8 cellular contexts compared by ENCODE assay signal in the genomic region with DNA sequence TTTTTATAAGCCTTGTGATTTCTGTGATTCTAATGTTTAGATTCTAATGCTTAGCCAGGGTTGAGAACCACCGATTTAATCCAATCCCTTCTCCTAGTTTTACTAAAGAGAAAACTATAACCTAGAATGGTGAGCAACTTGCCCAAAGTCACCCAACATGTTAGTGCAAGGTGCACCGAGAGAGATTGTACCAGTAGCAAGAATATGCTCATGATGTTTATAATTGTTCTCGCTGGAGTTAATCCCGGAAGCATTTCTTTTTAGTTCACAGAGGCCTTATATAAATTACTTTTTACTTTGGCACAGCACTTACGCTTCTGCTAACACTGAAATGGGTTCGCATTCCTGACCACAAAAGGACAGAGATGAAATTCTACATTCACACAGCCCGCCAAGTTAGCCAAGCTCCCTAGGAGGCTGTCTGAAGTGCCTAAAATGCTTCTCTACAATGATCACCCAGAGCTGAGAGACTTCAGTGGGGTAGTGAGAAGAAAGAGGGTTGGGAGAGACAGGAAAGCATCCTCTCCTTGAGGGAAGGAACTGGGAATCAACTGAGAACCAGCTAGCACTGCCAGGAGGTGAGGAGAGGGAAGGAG. TPM values are rescaled to one million over a fixed set of nuclear protein-coding genes. Genes with fewer than 3 reads are reported as not detected.
A peak's percentile ranks its signal among the peaks of the same experiment; 100 is the strongest.
DNase-seq lines count a peak whose midpoint lies in the region; ATAC-seq and TF ChIP-seq lines count a peak whose summit lies in the region.

No MANE protein-coding gene starts in this region.

- peaks cover 12 to 34% (median 32%) of the 10 kb centered on the region in 4 donors for H3K4me1 Mint-ChIP-seq in naive thymus-derived CD8-positive, alpha-beta T cell

- DNase-seq in BE2C (no peak), choroid plexus epithelial cell (ENCODE audit: low read depth) (peak; percentile 37), H4 (ENCODE audit: low spot score) (no peak), OCI-M1 (lab: John Stamatoyannopoulos, UW) (no peak)
- DNase-seq in Jurkat, Clone E6-1 (ENCODE audit: low read depth, low spot score): no peak
- DNase-seq in naive thymus-derived CD8-positive, alpha-beta T cell: no peak

- no peaks in the 10 kb centered on the region for H3K9me3 ChIP-seq in BE2C

- peaks cover 3% of the 10 kb centered on the region; the same call in 1 of the 2 replicates for H3K4me1 ChIP-seq in BE2C

- H3K27ac Mint-ChIP-seq in naive thymus-derived CD8-positive, alpha-beta T cell: peak overlapping the region; percentile 93 to 99 (median 96)

- POLR2A ChIA-PET in naive thymus-derived CD8-positive, alpha-beta T cell (lab: Charles Lee): interaction anchor here (0.9 to 2.2 kb wide), 9 partner anchors 10 to 259 kb away, joined by 3 to 19 read pairs (median 7); partner anchors contain the start of genes CD63, GDF11, ORMDL2 and PYM1

- TF ChIP-seq CTCF in BE2C (IDR thresholded peaks at IDR 0.05; ENCODE audit: low read depth, low read length) (no peak), choroid plexus epithelial cell (conservative IDR thresholded peaks at IDR 0.05; ENCODE audit: low read depth, low read length) (no peak)

- peaks cover 0 to 8% (median 0%) of the 10 kb centered on the region in 5 donors for H3K27me3 Mint-ChIP-seq in naive thymus-derived CD8-positive, alpha-beta T cell

- peak overlapping the region; percentile 96 for H3K4me3 ChIP-seq in BE2C (ENCODE audit: low read depth, low read length)
- peak overlapping the region; percentile 94 for H3K4me3 ChIP-seq in Jurkat, Clone E6-1 (ENCODE audit: low read length)
- H3K4me3 ChIP-seq in choroid plexus epithelial cell (ENCODE audit: low read depth, low read length): peak overlapping the region; percentile 78

- H3K9me3 Mint-ChIP-seq in naive thymus-derived CD8-positive, alpha-beta T cell: peaks cover 0 to 3% (median 0%) of the 10 kb centered on the region in 9 donors

- H3K36me3 Mint-ChIP-seq in naive thymus-derived CD8-positive, alpha-beta T cell: peaks cover 0 to 3% (median 0%) of the 10 kb centered on the region in 3 donors

- no peaks in the 10 kb centered on the region for H3K36me3 ChIP-seq in BE2C

- peak overlapping the region; percentile 86 to 97 (median 90) for H3K4me3 Mint-ChIP-seq in naive thymus-derived CD8-positive, alpha-beta T cell

- no peak for ATAC-seq in naive thymus-derived CD8-positive, alpha-beta T cell
- ATAC-seq in HG02610 (IDR thresholded peaks at IDR 0.05; ENCODE audit: unreplicated experiment) (no peak), GM19395 (IDR thresholded peaks at IDR 0.05; ENCODE audit: unreplicated experiment) (no peak)

- H3K27me3 ChIP-seq in BE2C: peaks cover 24% of the 10 kb centered on the region

RNA-seq across cellular contexts. Expression of gene BLOC1S1, which starts 0.6 kb away (rescaled TPM):
- polyA plus RNA-seq in BE2C (2012; ENCODE audit: insufficient read depth, insufficient read length, low read depth): 146 TPM
- polyA plus RNA-seq in Jurkat, Clone E6-1 (2012; ENCODE audit: insufficient read depth, insufficient read length): 218 TPM
- total RNA-seq in naive thymus-derived CD8-positive, alpha-beta T cell: 10 to 100 TPM; 62.9 to 65.7 TPM
- polyA plus RNA-seq in naive thymus-derived CD8-positive, alpha-beta T cell: 100 to 1,000 TPM in 2 of 3 donors, 10 to 100 TPM in 1; 84.3 to 133 (median 117) TPM
- 116 and 160 TPM in 2 replicates for total RNA-seq in H4 (2014; rRNA removed; shearing (Covaris generic))

RNA-seq across cellular contexts. Expression of gene RDH5, which starts 4.9 kb away (rescaled TPM):
- polyA plus RNA-seq in BE2C (2012; ENCODE audit: insufficient read depth, insufficient read length, low read depth): 2.2 TPM
- polyA plus RNA-seq in Jurkat, Clone E6-1 (2012; ENCODE audit: insufficient read depth, insufficient read length): 4.6 TPM
- total RNA-seq in naive thymus-derived CD8-positive, alpha-beta T cell: 10 to 100 TPM; 28.8 to 30.4 TPM
- 1 to 10 TPM in 2 of 3 donors, not detected in 1; 1.0 to 1.4 TPM for polyA plus RNA-seq in naive thymus-derived CD8-positive, alpha-beta T cell
- total RNA-seq in H4 (2014; rRNA removed; shearing (Covaris generic)): 0.49 and 0.81 TPM in 2 replicates

RNA-seq across cellular contexts. Expression of gene ITGA7, which starts 7.6 kb away (rescaled TPM):
- 3.1 TPM for polyA plus RNA-seq in BE2C (2012; ENCODE audit: insufficient read depth, insufficient read length, low read depth)
- polyA plus RNA-seq in Jurkat, Clone E6-1 (2012; ENCODE audit: insufficient read depth, insufficient read length): 6.4 TPM
- total RNA-seq in naive thymus-derived CD8-positive, alpha-beta T cell: 1 to 10 TPM; 5.2 to 7.0 TPM
- polyA plus RNA-seq in naive thymus-derived CD8-positive, alpha-beta T cell: 1 to 10 TPM in 2 of 3 donors, not detected in 1; 1.5 to 1.7 TPM
- total RNA-seq in H4 (2014; rRNA removed; shearing (Covaris generic)): 0.88 and 1.2 TPM in 2 replicates

RNA-seq across cellular contexts. Expression of gene CD63, which starts 13.5 kb away (rescaled TPM):
- polyA plus RNA-seq in BE2C (2012; ENCODE audit: insufficient read depth, insufficient read length, low read depth): 1,347 TPM
- 177 TPM for polyA plus RNA-seq in Jurkat, Clone E6-1 (2012; ENCODE audit: insufficient read depth, insufficient read length)
- total RNA-seq in naive thymus-derived CD8-positive, alpha-beta T cell: 10 to 100 TPM; 41.0 to 46.5 TPM
- polyA plus RNA-seq in naive thymus-derived CD8-positive, alpha-beta T cell: 100 to 1,000 TPM; 119 to 412 (median 135) TPM
- total RNA-seq in H4 (2014; rRNA removed; shearing (Covaris generic)): 1,118 and 1,197 TPM in 2 replicates

RNA-seq across cellular contexts. Expression of gene GDF11, which starts 27.7 kb away (rescaled TPM):
- 111 TPM for polyA plus RNA-seq in BE2C (2012; ENCODE audit: insufficient read depth, insufficient read length, low read depth)
- polyA plus RNA-seq in Jurkat, Clone E6-1 (2012; ENCODE audit: insufficient read depth, insufficient read length): 9.4 TPM
- 1 to 10 TPM; 5.8 to 7.7 TPM for total RNA-seq in naive thymus-derived CD8-positive, alpha-beta T cell
- 1 to 10 TPM in 1 of 3 donors, under 1 TPM in 2; 0.82 to 1.5 (median 0.99) TPM for polyA plus RNA-seq in naive thymus-derived CD8-positive, alpha-beta T cell
- total RNA-seq in H4 (2014; rRNA removed; shearing (Covaris generic)): 7.7 and 8.4 TPM in 2 replicates

Comparison
In these comparisons a context has a peak if more than half of its experiments do, and no peak if none do; other contexts are left out.
1. RNA of gene RDH5, which starts 4.9 kb away (total RNA-seq): 28.8 to 30.4 TPM in naive thymus-derived CD8-positive, alpha-beta T cell; 0.49 to 0.81 TPM in H4; every median in the first group is over 10 times any median in the second.
2. Peak in every context shown above with its lines, with median percentiles within 50 percentile points of each other: H3K4me3 ChIP-seq.